Comparison of ENCODE assay signal across 20 cellular contexts in the genomic region with DNA sequence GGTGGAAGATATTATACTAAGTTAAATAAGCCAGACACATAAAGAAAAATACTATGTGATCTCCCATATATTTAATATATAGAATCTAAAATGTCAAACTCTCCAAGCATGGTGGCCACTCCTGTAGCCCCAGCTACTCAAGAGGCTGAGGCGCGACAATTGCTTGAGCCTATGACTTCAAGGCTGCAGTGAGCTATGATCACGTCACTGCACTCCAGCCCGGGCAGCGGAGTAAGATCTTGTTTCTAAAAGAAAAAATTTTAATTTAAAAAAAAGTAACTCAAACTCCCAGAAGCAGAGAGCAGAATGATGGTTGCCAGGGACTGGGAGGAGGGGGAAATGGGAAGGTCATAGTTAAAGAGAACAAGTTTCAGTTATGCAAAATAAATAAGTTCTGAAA. TPM values are rescaled to one million over a fixed set of nuclear protein-coding genes. Genes with fewer than 3 reads are reported as not detected.
A peak's percentile ranks its signal among the peaks of the same experiment; 100 is the strongest.
DNase-seq lines count a peak whose midpoint lies in the region; ATAC-seq, FAIRE-seq and TF ChIP-seq lines count a peak whose summit lies in the region.
"Had no signal": no experiment of that assay in that cellular context is flagged by ENCODE, and none has a peak within 500 bp of the region (broad histone marks: within the 10 kb centered on the region; RNA-seq: fewer than 3 reads in every experiment).

No MANE protein-coding gene starts in this region.

- peak overlapping the region; percentile 72 for H3K4me3 Mint-ChIP-seq in activated CD4-positive, alpha-beta T cell treated with anti-CD3 and anti-CD28 coated beads, Interleukin-2, amount 10 ng/mL, durations not matched to agents 24 days and 14 days
- peak overlapping the region; percentile 65 for H3K4me3 Mint-ChIP-seq in activated naive CD8-positive, alpha-beta T cell
- H3K4me3 Mint-ChIP-seq: brain had no signal

- H3K4me3 ChIP-seq in HL-60 (replicated peaks; ENCODE audit: insufficient read depth, low read length) (no peak overlapping the region), neutrophil (ENCODE audit: low read depth in 1 of 2, low read length in 1 of 2) (peak overlapping the region in 1 of 2 experiments; percentile 14), left lung (no peak overlapping the region)
- H3K4me3 ChIP-seq: coronary artery, heart left ventricle, smooth muscle cell, suprapubic skin had no signal

- FAIRE-seq in HTR-8/SVneo (lab: Jason Lieb, UNC) = no peak
- FAIRE-seq: A204.1 had no signal

- peaks cover 66% of the 10 kb centered on the region for H3K4me1 Mint-ChIP-seq in activated CD4-positive, alpha-beta T cell treated with anti-CD3 and anti-CD28 coated beads, Interleukin-2, amount 10 ng/mL, durations not matched to agents 24 days and 14 days
- H3K4me1 Mint-ChIP-seq in activated naive CD8-positive, alpha-beta T cell (ENCODE audit: low read depth) = peaks cover 81% of the 10 kb centered on the region
- H3K4me1 Mint-ChIP-seq: brain had no signal

- peaks cover 45% of the 10 kb centered on the region for H3K36me3 Mint-ChIP-seq in activated CD4-positive, alpha-beta T cell treated with anti-CD3 and anti-CD28 coated beads, Interleukin-2, amount 10 ng/mL, durations not matched to agents 24 days and 14 days (ENCODE audit: low read depth)
- H3K36me3 Mint-ChIP-seq in activated naive CD8-positive, alpha-beta T cell = peaks cover 10% of the 10 kb centered on the region

- no peaks in the 10 kb centered on the region for H3K27me3 ChIP-seq in HL-60 (ENCODE audit: insufficient read depth, poor library complexity, severe bottlenecking)
- no peaks in the 10 kb centered on the region for H3K27me3 ChIP-seq in neutrophil
- no peaks in the 10 kb centered on the region for H3K27me3 ChIP-seq in left lung
- H3K27me3 ChIP-seq: BE2C, heart left ventricle, suprapubic skin had no signal

- no peak for TF ChIP-seq CTCF in HL-60 (IDR thresholded peaks at IDR 0.05; ENCODE audit: insufficient read depth, low read length)
- TF ChIP-seq CTCF in neutrophil (IDR thresholded peaks at IDR 0.05) = no peak
- no peak for TF ChIP-seq CTCF in left lung (IDR thresholded peaks at IDR 0.05)

- peaks cover 12% of the 10 kb centered on the region for H3K9me3 Mint-ChIP-seq in activated CD4-positive, alpha-beta T cell treated with anti-CD3 and anti-CD28 coated beads, Interleukin-2, amount 10 ng/mL, durations not matched to agents 24 days and 14 days
- no peaks in the 10 kb centered on the region for H3K9me3 Mint-ChIP-seq in activated naive CD8-positive, alpha-beta T cell (ENCODE audit: low read depth)

- H3K36me3 ChIP-seq in neutrophil = no peaks in the 10 kb centered on the region
- no peaks in the 10 kb centered on the region for H3K36me3 ChIP-seq in left lung
- H3K36me3 ChIP-seq: BE2C, heart left ventricle, suprapubic skin had no signal

- peaks cover 97 to 98% of the 10 kb centered on the region in 2 experiments for H3K4me1 ChIP-seq in neutrophil (ENCODE audit: control insufficient read depth in 1 of 2, insufficient read depth in 1 of 2, low read depth in 1 of 2, low read length in 1 of 2)
- peaks cover 11 to 79% of the 10 kb centered on the region in 2 donors for H3K4me1 ChIP-seq in left lung
- H3K4me1 ChIP-seq: BE2C had no signal

- no peak for DNase-seq in activated CD4-positive, alpha-beta T cell treated with anti-CD3 and anti-CD28 coated beads, Interleukin-2, amount 10 ng/mL, durations not matched to agents 24 days and 14 days
- DNase-seq in activated CD4-positive, alpha-beta T cell treated with anti-CD3 and anti-CD28 coated beads for 1 hour = no peak
- DNase-seq in HL-60 (ENCODE audit: low read depth in 1 of 2, low spot score in 1 of 2) = no peak
- DNase-seq in HTR-8/SVneo (ENCODE audit: insufficient read length, low spot score) = no peak
- DNase-seq in left lung = no peak
- DNase-seq: BE2C, HCEC 1CT, heart left ventricle, NCI-H1092 treated with DMSO at 0.1 percent for 48 hours, NCI-H2029 treated with DMSO at 0.1 percent for 48 hours, nucleus accumbens had no signal

- no peak for ATAC-seq in GM19395 (IDR thresholded peaks at IDR 0.05; ENCODE audit: unreplicated experiment)
- ATAC-seq in left lung = no peak
- ATAC-seq: heart left ventricle, left lobe of liver had no signal

- H3K9me3 ChIP-seq in neutrophil (no peaks in the 10 kb centered on the region), left lung (no peaks in the 10 kb centered on the region)
- H3K9me3 ChIP-seq: BE2C, heart left ventricle, suprapubic skin had no signal

- H3K27ac Mint-ChIP-seq in activated CD4-positive, alpha-beta T cell treated with anti-CD3 and anti-CD28 coated beads, Interleukin-2, amount 10 ng/mL, durations not matched to agents 24 days and 14 days = peak overlapping the region; percentile 93
- peak overlapping the region; percentile 97 for H3K27ac Mint-ChIP-seq in activated naive CD8-positive, alpha-beta T cell
- H3K27ac Mint-ChIP-seq: brain had no signal

- intact Hi-C loops in activated CD4-positive, alpha-beta T cell treated with anti-CD3 and anti-CD28 coated beads, Interleukin-2, amount 10 ng/mL, durations not matched to agents 24 days and 14 days (cut with micrococcal nuclease) = no loop called here
- intact Hi-C loops in left lung (cut with DNase I) = no loop called here

- H3K27me3 Mint-ChIP-seq in activated CD4-positive, alpha-beta T cell treated with anti-CD3 and anti-CD28 coated beads, Interleukin-2, amount 10 ng/mL, durations not matched to agents 24 days and 14 days = no peaks in the 10 kb centered on the region
- no peaks in the 10 kb centered on the region for H3K27me3 Mint-ChIP-seq in activated naive CD8-positive, alpha-beta T cell
- H3K27me3 Mint-ChIP-seq: brain had no signal

- H3K27ac ChIP-seq in HL-60 (replicated peaks) (peak overlapping the region; percentile 85), neutrophil (peak overlapping the region; percentile 94), left lung (peak overlapping the region in 1 of 2 donors; percentile 71)
- H3K27ac ChIP-seq: coronary artery, suprapubic skin had no signal

RNA-seq across cellular contexts. Expression of gene RAB27A, which starts 13.3 kb away (rescaled TPM):
- total RNA-seq in activated CD4-positive, alpha-beta T cell treated with anti-CD3 and anti-CD28 coated beads, Interleukin-2, amount 10 ng/mL, durations not matched to agents 24 days and 14 days = 98.8 and 100 TPM in 2 replicates
- 10 to 100 TPM; 58.1 to 85.7 TPM for total RNA-seq in left lung

RNA-seq across cellular contexts. Expression of gene PIGBOS1, which starts 42.6 kb away (rescaled TPM):
- total RNA-seq in activated CD4-positive, alpha-beta T cell treated with anti-CD3 and anti-CD28 coated beads, Interleukin-2, amount 10 ng/mL, durations not matched to agents 24 days and 14 days = 9.7 and 10.3 TPM in 2 replicates
- total RNA-seq in left lung = 10 to 100 TPM in 1 of 2 donors, 1 to 10 TPM in 1; 9.8 to 12.7 TPM

RNA-seq across cellular contexts. Expression of gene PIGB, which starts 42.7 kb away (rescaled TPM):
- total RNA-seq in activated CD4-positive, alpha-beta T cell treated with anti-CD3 and anti-CD28 coated beads, Interleukin-2, amount 10 ng/mL, durations not matched to agents 24 days and 14 days = 13.3 and 18.6 TPM in 2 replicates
- total RNA-seq in left lung = 10 to 100 TPM; 13.6 to 17.6 TPM
